ENCODE assay signal across 8 cellular contexts in genomic region chr11:20397281-20397680, GRCh38. TPM values are rescaled to one million over a fixed set of nuclear protein-coding genes. Genes with fewer than 3 reads are reported as not detected.
DNase-seq lines count a peak whose midpoint lies in the region; ATAC-seq lines count a peak whose summit lies in the region.

No MANE protein-coding gene starts in this region.

- H3K27ac Mint-ChIP-seq in activated naive CD8-positive, alpha-beta T cell treated with anti-CD3 and anti-CD28 coated beads, Interleukin-2, amount 10 ng/mL, durations not matched to agents 7 days and 5 days = no peak overlapping the region

- no peak overlapping the region for H3K4me3 Mint-ChIP-seq in activated naive CD8-positive, alpha-beta T cell treated with anti-CD3 and anti-CD28 coated beads, Interleukin-2, amount 10 ng/mL, durations not matched to agents 7 days and 5 days

- no peaks in the 10 kb centered on the region for H3K9me3 Mint-ChIP-seq in activated naive CD8-positive, alpha-beta T cell treated with anti-CD3 and anti-CD28 coated beads, Interleukin-2, amount 10 ng/mL, durations not matched to agents 7 days and 5 days

- DNase-seq in DMS 273 (lab: John Stamatoyannopoulos, UW; ENCODE audit: unreplicated experiment) (peak; percentile 57), NCI-H2227 treated with DMSO at 0.1 percent for 48 hours (lab: John Stamatoyannopoulos, UW) (peak; percentile 61), inferior parietal cortex (ENCODE audit: extremely low spot score) (peak; percentile 53), posterior vena cava (ENCODE audit: low spot score) (no peak)
- DNase-seq in activated naive CD8-positive, alpha-beta T cell treated with anti-CD3 and anti-CD28 coated beads, Interleukin-2, amount 10 ng/mL, durations not matched to agents 7 days and 5 days = no peak

- no peaks in the 10 kb centered on the region for H3K27me3 Mint-ChIP-seq in activated naive CD8-positive, alpha-beta T cell treated with anti-CD3 and anti-CD28 coated beads, Interleukin-2, amount 10 ng/mL, durations not matched to agents 7 days and 5 days

- ATAC-seq in GM19025 (IDR thresholded peaks at IDR 0.05; ENCODE audit: low read depth, unreplicated experiment) (peak; percentile 58), HG03097 (IDR thresholded peaks at IDR 0.05; ENCODE audit: low FRiP score, unreplicated experiment) (peak; percentile 59), HG03108 (IDR thresholded peaks at IDR 0.05; ENCODE audit: unreplicated experiment) (no peak)
- ATAC-seq in activated naive CD8-positive, alpha-beta T cell treated with anti-CD3 and anti-CD28 coated beads, Interleukin-2, amount 10 ng/mL, durations not matched to agents 7 days and 5 days (ENCODE audit: low read depth) = peak; percentile 92

- peaks cover 17% of the 10 kb centered on the region for H3K36me3 Mint-ChIP-seq in activated naive CD8-positive, alpha-beta T cell treated with anti-CD3 and anti-CD28 coated beads, Interleukin-2, amount 10 ng/mL, durations not matched to agents 7 days and 5 days

- POLR2A ChIA-PET in activated naive CD8-positive, alpha-beta T cell treated with anti-CD3 and anti-CD28 coated beads, Interleukin-2, amount 10 ng/mL, durations not matched to agents 7 days and 5 days (lab: Charles Lee) = interaction anchor here (1.0 kb wide), 1 partner anchor 213 kb away, joined by 3 read pairs; no protein-coding TSS in a partner anchor

- intact Hi-C loops in posterior vena cava (cut with DNase I) = no loop called here

- H3K4me1 Mint-ChIP-seq in activated naive CD8-positive, alpha-beta T cell treated with anti-CD3 and anti-CD28 coated beads, Interleukin-2, amount 10 ng/mL, durations not matched to agents 7 days and 5 days = peaks cover 5% of the 10 kb centered on the region

RNA-seq across cellular contexts. Expression of gene PRMT3, which starts 9.8 kb away (rescaled TPM):
- 10 to 100 TPM; 15.8 to 16.2 TPM for total RNA-seq in activated naive CD8-positive, alpha-beta T cell treated with anti-CD3 and anti-CD28 coated beads, Interleukin-2, amount 10 ng/mL, durations not matched to agents 7 days and 5 days
- 10 to 100 TPM; 11.8 to 13.0 TPM for total RNA-seq in posterior vena cava

RNA-seq across cellular contexts. Expression of gene HTATIP2, which starts 33.8 kb away (rescaled TPM):
- 10 to 100 TPM; 46.1 to 50.9 TPM for total RNA-seq in activated naive CD8-positive, alpha-beta T cell treated with anti-CD3 and anti-CD28 coated beads, Interleukin-2, amount 10 ng/mL, durations not matched to agents 7 days and 5 days
- 10 to 100 TPM; 15.7 to 21.2 TPM for total RNA-seq in posterior vena cava

Comparison
In these comparisons a context has a peak if more than half of its experiments do, and no peak if none do; other contexts are left out.
1. DNase-seq: peak in DMS 273 (single experiment), NCI-H2227 treated with DMSO at 0.1 percent for 48 hours (single experiment) and inferior parietal cortex (single experiment); none in activated naive CD8-positive, alpha-beta T cell treated with anti-CD3 and anti-CD28 coated beads, Interleukin-2, amount 10 ng/mL, durations not matched to agents 7 days and 5 days (single experiment) and posterior vena cava (single experiment).